1 cellular context compared by ENCODE assay signal in the genomic region with DNA sequence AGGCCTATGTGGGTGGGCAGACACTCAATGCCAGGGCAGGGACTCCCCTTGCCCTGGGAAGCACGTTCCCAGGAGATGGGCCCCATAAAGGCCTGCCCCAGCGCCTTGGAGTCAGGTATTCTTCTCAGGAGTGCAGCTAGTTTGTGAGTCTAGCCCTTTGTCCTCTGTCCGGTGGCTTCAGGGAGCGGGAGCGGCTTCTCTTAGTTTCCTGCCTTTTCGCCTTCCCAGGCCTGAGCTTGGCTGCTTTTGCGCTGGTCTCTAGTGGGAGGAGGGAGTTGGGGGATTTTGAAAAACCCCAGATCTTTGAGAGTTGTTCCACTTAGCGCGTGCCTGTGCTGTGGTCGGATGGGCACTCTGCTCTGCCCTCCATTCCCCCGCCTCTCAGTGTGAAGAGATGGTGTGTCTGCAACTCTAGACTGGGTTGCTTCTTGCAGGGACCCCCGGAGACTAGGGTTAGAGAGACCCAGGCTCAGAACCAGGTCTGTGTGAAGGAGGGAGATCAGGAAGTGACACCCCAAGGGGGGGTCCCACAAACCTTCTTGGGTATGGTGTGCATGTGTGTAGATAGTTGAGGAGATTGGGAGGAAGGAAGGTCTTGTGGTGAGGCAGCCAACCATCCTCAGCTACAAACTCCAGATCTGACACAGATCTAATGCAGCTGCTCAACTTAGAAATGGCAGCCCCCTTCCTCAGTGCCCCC.
TF ChIP-seq lines count a peak whose summit lies in the region.

No MANE protein-coding gene starts in this region.

TF ChIP-seq in HepG2, 621 proteins besides CTCF, POLR2A, EP300 and RAD21 (continued from another document and continues in another):
- TF ChIP-seq, protein P1, sequence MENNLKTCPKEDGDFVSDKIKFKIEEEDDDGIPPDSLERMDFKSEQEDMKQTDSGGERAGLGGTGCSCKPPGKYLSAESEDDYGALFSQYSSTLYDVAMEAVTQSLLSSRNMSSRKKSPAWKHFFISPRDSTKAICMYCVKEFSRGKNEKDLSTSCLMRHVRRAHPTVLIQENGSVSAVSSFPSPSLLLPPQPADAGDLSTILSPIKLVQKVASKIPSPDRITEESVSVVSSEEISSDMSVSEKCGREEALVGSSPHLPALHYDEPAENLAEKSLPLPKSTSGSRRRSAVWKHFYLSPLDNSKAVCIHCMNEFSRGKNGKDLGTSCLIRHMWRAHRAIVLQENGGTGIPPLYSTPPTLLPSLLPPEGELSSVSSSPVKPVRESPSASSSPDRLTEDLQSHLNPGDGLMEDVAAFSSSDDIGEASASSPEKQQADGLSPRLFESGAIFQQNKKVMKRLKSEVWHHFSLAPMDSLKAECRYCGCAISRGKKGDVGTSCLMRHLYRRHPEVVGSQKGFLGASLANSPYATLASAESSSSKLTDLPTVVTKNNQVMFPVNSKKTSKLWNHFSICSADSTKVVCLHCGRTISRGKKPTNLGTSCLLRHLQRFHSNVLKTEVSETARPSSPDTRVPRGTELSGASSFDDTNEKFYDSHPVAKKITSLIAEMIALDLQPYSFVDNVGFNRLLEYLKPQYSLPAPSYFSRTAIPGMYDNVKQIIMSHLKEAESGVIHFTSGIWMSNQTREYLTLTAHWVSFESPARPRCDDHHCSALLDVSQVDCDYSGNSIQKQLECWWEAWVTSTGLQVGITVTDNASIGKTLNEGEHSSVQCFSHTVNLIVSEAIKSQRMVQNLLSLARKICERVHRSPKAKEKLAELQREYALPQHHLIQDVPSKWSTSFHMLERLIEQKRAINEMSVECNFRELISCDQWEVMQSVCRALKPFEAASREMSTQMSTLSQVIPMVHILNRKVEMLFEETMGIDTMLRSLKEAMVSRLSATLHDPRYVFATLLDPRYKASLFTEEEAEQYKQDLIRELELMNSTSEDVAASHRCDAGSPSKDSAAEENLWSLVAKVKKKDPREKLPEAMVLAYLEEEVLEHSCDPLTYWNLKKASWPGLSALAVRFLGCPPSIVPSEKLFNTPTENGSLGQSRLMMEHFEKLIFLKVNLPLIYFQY (CRISPR knock-in tag; IDR thresholded peaks at IDR 0.05; ENCODE audit: borderline replicate concordance) = no peak
- TF ChIP-seq ZNF598 (CRISPR knock-in tag; IDR thresholded peaks at IDR 0.05; ENCODE audit: borderline replicate concordance) = no peak
- no peak for TF ChIP-seq XBP1 (CRISPR knock-in tag; IDR thresholded peaks at IDR 0.05)
- TF ChIP-seq TARDBP (CRISPR knock-in tag; IDR thresholded peaks at IDR 0.05) = peak; percentile 45
- TF ChIP-seq, protein P2, sequence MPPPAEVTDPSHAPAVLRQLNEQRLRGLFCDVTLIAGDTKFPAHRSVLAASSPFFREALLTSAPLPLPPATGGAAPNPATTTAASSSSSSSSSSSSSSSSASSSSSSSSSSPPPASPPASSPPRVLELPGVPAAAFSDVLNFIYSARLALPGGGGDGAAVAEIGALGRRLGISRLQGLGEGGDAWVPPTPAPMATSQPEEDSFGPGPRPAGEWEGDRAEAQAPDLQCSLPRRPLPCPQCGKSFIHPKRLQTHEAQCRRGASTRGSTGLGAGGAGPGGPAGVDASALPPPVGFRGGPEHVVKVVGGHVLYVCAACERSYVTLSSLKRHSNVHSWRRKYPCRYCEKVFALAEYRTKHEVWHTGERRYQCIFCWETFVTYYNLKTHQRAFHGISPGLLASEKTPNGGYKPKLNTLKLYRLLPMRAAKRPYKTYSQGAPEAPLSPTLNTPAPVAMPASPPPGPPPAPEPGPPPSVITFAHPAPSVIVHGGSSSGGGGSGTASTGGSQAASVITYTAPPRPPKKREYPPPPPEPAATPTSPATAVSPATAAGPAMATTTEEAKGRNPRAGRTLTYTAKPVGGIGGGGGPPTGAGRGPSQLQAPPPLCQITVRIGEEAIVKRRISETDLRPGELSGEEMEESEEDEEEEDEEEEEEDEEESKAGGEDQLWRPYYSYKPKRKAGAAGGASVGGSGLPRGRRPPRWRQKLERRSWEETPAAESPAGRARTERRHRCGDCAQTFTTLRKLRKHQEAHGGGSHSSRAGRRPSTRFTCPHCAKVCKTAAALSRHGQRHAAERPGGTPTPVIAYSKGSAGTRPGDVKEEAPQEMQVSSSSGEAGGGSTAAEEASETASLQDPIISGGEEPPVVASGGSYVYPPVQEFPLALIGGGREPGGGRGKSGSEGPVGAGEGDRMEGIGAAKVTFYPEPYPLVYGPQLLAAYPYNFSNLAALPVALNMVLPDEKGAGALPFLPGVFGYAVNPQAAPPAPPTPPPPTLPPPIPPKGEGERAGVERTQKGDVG (CRISPR knock-in tag; IDR thresholded peaks at IDR 0.05; ENCODE audit: borderline replicate concordance) = no peak
- TF ChIP-seq ZNF761 (CRISPR knock-in tag; conservative IDR thresholded peaks at IDR 0.05) = no peak
- no peak for TF ChIP-seq FOXO1 (CRISPR knock-in tag; IDR thresholded peaks at IDR 0.05)
- TF ChIP-seq HIVEP1 (CRISPR knock-in tag; IDR thresholded peaks at IDR 0.05) = 0 out of 2 replicates have a peak, but pooled peaks have one; percentile 10
- TF ChIP-seq, protein P3, sequence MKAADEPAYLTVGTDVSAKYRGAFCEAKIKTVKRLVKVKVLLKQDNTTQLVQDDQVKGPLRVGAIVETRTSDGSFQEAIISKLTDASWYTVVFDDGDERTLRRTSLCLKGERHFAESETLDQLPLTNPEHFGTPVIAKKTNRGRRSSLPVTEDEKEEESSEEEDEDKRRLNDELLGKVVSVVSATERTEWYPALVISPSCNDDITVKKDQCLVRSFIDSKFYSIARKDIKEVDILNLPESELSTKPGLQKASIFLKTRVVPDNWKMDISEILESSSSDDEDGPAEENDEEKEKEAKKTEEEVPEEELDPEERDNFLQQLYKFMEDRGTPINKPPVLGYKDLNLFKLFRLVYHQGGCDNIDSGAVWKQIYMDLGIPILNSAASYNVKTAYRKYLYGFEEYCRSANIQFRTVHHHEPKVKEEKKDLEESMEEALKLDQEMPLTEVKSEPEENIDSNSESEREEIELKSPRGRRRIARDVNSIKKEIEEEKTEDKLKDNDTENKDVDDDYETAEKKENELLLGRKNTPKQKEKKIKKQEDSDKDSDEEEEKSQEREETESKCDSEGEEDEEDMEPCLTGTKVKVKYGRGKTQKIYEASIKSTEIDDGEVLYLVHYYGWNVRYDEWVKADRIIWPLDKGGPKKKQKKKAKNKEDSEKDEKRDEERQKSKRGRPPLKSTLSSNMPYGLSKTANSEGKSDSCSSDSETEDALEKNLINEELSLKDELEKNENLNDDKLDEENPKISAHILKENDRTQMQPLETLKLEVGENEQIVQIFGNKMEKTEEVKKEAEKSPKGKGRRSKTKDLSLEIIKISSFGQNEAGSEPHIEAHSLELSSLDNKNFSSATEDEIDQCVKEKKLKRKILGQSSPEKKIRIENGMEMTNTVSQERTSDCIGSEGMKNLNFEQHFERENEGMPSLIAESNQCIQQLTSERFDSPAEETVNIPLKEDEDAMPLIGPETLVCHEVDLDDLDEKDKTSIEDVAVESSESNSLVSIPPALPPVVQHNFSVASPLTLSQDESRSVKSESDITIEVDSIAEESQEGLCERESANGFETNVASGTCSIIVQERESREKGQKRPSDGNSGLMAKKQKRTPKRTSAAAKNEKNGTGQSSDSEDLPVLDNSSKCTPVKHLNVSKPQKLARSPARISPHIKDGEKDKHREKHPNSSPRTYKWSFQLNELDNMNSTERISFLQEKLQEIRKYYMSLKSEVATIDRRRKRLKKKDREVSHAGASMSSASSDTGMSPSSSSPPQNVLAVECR (CRISPR knock-in tag; IDR thresholded peaks at IDR 0.05; ENCODE audit: borderline replicate concordance) = no peak
- no peak for TF ChIP-seq PCBP1 (IDR thresholded peaks at IDR 0.05; ENCODE audit: borderline replicate concordance, low read depth, low read length)
- TF ChIP-seq, protein P4, sequence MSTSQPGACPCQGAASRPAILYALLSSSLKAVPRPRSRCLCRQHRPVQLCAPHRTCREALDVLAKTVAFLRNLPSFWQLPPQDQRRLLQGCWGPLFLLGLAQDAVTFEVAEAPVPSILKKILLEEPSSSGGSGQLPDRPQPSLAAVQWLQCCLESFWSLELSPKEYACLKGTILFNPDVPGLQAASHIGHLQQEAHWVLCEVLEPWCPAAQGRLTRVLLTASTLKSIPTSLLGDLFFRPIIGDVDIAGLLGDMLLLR (CRISPR knock-in tag; IDR thresholded peaks at IDR 0.05) = peak; percentile 33; the same call in 1 of the 2 replicates
- TF ChIP-seq, protein P5, sequence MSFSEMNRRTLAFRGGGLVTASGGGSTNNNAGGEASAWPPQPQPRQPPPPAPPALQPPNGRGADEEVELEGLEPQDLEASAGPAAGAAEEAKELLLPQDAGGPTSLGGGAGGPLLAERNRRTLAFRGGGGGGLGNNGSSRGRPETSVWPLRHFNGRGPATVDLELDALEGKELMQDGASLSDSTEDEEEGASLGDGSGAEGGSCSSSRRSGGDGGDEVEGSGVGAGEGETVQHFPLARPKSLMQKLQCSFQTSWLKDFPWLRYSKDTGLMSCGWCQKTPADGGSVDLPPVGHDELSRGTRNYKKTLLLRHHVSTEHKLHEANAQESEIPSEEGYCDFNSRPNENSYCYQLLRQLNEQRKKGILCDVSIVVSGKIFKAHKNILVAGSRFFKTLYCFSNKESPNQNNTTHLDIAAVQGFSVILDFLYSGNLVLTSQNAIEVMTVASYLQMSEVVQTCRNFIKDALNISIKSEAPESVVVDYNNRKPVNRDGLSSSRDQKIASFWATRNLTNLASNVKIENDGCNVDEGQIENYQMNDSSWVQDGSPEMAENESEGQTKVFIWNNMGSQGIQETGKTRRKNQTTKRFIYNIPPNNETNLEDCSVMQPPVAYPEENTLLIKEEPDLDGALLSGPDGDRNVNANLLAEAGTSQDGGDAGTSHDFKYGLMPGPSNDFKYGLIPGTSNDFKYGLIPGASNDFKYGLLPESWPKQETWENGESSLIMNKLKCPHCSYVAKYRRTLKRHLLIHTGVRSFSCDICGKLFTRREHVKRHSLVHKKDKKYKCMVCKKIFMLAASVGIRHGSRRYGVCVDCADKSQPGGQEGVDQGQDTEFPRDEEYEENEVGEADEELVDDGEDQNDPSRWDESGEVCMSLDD (CRISPR knock-in tag; IDR thresholded peaks at IDR 0.05; ENCODE audit: borderline replicate concordance) = no peak
- TF ChIP-seq ZNF367 (CRISPR knock-in tag; IDR thresholded peaks at IDR 0.05; ENCODE audit: borderline replicate concordance) = no peak
- TF ChIP-seq ELF3 (CRISPR knock-in tag; IDR thresholded peaks at IDR 0.05) = no peak
- TF ChIP-seq NCOR1 (IDR thresholded peaks at IDR 0.05; ENCODE audit: borderline replicate concordance, low read length) = no peak
- no peak for TF ChIP-seq TMF1 (CRISPR knock-in tag; IDR thresholded peaks at IDR 0.05; ENCODE audit: low read depth)
- TF ChIP-seq, protein P6, sequence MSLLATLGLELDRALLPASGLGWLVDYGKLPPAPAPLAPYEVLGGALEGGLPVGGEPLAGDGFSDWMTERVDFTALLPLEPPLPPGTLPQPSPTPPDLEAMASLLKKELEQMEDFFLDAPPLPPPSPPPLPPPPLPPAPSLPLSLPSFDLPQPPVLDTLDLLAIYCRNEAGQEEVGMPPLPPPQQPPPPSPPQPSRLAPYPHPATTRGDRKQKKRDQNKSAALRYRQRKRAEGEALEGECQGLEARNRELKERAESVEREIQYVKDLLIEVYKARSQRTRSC (CRISPR knock-in tag; IDR thresholded peaks at IDR 0.05; ENCODE audit: low read depth) = 0 out of 2 replicates have a peak, but pooled peaks have one; percentile 31
- TF ChIP-seq ATF7 (IDR thresholded peaks at IDR 0.05) = no peak
- TF ChIP-seq ATF7 (CRISPR knock-in tag; IDR thresholded peaks at IDR 0.05) = peak; percentile 55; the same call in 1 of the 2 replicates
- no peak for TF ChIP-seq ZNF207 (IDR thresholded peaks at IDR 0.05; ENCODE audit: borderline replicate concordance)
- peak; percentile 32; the same call in 1 of the 2 replicates for TF ChIP-seq BRD4 (CRISPR knock-in tag; IDR thresholded peaks at IDR 0.05)
- TF ChIP-seq ZNF766 (CRISPR knock-in tag; IDR thresholded peaks at IDR 0.05; ENCODE audit: borderline replicate concordance) = no peak
- TF ChIP-seq, protein P7, sequence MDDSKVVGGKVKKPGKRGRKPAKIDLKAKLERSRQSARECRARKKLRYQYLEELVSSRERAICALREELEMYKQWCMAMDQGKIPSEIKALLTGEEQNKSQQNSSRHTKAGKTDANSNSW (CRISPR knock-in tag; IDR thresholded peaks at IDR 0.05; ENCODE audit: borderline replicate concordance) = no peak
- TF ChIP-seq YEATS2 (CRISPR knock-in tag; IDR thresholded peaks at IDR 0.05; ENCODE audit: borderline replicate concordance) = no peak
- TF ChIP-seq KDM5A (IDR thresholded peaks at IDR 0.05; ENCODE audit: borderline replicate concordance, low read length) = no peak
- peak; percentile 38; the same call in 1 of the 2 replicates for TF ChIP-seq RXRB (CRISPR knock-in tag; IDR thresholded peaks at IDR 0.05; ENCODE audit: borderline replicate concordance)
- TF ChIP-seq, protein P8, sequence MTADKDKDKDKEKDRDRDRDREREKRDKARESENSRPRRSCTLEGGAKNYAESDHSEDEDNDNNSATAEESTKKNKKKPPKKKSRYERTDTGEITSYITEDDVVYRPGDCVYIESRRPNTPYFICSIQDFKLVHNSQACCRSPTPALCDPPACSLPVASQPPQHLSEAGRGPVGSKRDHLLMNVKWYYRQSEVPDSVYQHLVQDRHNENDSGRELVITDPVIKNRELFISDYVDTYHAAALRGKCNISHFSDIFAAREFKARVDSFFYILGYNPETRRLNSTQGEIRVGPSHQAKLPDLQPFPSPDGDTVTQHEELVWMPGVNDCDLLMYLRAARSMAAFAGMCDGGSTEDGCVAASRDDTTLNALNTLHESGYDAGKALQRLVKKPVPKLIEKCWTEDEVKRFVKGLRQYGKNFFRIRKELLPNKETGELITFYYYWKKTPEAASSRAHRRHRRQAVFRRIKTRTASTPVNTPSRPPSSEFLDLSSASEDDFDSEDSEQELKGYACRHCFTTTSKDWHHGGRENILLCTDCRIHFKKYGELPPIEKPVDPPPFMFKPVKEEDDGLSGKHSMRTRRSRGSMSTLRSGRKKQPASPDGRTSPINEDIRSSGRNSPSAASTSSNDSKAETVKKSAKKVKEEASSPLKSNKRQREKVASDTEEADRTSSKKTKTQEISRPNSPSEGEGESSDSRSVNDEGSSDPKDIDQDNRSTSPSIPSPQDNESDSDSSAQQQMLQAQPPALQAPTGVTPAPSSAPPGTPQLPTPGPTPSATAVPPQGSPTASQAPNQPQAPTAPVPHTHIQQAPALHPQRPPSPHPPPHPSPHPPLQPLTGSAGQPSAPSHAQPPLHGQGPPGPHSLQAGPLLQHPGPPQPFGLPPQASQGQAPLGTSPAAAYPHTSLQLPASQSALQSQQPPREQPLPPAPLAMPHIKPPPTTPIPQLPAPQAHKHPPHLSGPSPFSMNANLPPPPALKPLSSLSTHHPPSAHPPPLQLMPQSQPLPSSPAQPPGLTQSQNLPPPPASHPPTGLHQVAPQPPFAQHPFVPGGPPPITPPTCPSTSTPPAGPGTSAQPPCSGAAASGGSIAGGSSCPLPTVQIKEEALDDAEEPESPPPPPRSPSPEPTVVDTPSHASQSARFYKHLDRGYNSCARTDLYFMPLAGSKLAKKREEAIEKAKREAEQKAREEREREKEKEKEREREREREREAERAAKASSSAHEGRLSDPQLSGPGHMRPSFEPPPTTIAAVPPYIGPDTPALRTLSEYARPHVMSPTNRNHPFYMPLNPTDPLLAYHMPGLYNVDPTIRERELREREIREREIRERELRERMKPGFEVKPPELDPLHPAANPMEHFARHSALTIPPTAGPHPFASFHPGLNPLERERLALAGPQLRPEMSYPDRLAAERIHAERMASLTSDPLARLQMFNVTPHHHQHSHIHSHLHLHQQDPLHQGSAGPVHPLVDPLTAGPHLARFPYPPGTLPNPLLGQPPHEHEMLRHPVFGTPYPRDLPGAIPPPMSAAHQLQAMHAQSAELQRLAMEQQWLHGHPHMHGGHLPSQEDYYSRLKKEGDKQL (CRISPR knock-in tag; IDR thresholded peaks at IDR 0.05; ENCODE audit: low read depth) = no peak
- TF ChIP-seq, protein P9, sequence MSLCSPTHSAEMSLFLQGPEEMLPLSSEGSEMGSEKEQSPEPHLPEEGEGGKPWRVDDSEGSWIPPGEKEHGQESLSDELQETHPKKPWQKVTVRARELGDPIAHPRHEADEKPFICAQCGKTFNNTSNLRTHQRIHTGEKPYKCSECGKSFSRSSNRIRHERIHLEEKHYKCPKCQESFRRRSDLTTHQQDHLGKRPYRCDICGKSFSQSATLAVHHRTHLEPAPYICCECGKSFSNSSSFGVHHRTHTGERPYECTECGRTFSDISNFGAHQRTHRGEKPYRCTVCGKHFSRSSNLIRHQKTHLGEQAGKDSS (CRISPR knock-in tag; IDR thresholded peaks at IDR 0.05; ENCODE audit: borderline replicate concordance, low read depth) = 0 out of 2 replicates have a peak, but pooled peaks have one; percentile 52
